In the genomic region with DNA sequence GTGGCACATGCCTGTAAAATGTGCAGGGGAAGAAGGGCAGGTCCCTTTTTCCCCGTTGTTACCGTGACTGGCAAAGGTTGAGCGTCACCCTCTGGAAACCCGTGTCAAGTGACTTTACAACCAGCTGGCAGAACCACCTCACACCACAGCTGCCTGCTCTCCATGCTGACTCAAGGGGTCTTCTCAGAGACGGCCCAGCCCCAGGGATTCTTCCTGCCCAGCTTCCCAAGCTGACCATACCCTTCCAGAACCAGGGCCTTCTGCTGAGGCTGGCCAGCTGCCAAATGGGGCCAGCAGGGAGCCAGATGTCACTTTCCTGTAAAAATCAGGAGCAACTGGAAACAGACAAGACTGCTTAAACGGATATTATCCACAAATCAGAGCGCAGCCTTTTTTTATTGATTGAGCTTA, we compare ENCODE assay signal across 14 cellular contexts. TPM values are rescaled to one million over a fixed set of nuclear protein-coding genes. Genes with fewer than 3 reads are reported as not detected.
A peak's percentile ranks its signal among the peaks of the same experiment; 100 is the strongest.
DNase-seq lines count a peak whose midpoint lies in the region; ATAC-seq, FAIRE-seq and TF ChIP-seq lines count a peak whose summit lies in the region.
"Had no signal": no experiment of that assay in that cellular context is flagged by ENCODE, and none has a peak within 500 bp of the region (broad histone marks: within the 10 kb centered on the region; RNA-seq: fewer than 3 reads in every experiment).

No MANE protein-coding gene starts in this region.

- no peaks in the 10 kb centered on the region for H3K36me3 Mint-ChIP-seq in activated T-cell treated with anti-CD3 and anti-CD28 coated beads, Interleukin-2, amount 50 U/mL, for 24 hours (ENCODE audit: low read depth)

- no peak for ATAC-seq in GM19328 (IDR thresholded peaks at IDR 0.05; ENCODE audit: unreplicated experiment)
- ATAC-seq in omental fat pad (ENCODE audit: low FRiP score): no peak
- ATAC-seq: activated naive CD8-positive, alpha-beta T cell treated with anti-CD3 and anti-CD28 coated beads, Interleukin-2, amount 50 U/mL, for 24 hours had no signal

- H3K36me3 ChIP-seq in endothelial cell of umbilical vein (ENCODE audit: control insufficient read depth in 2 of 2, extremely low read depth in 1 of 2, insufficient read depth in 2 of 2, low read length in 2 of 2) (no peaks in the 10 kb centered on the region), stomach (peaks cover 0 to 5% (median 0%) of the 10 kb centered on the region in 4 donors)
- H3K36me3 ChIP-seq: uterus had no signal

- no peaks in the 10 kb centered on the region for H3K9me1 ChIP-seq in endothelial cell of umbilical vein (replicated peaks; ENCODE audit: control insufficient read depth, extremely low read depth, insufficient read depth, low read length)

- H3K4me2 ChIP-seq in endothelial cell of umbilical vein (ENCODE audit: insufficient read depth, low read length): no peak overlapping the region

- no peak overlapping the region for H3K27ac Mint-ChIP-seq in activated T-cell treated with anti-CD3 and anti-CD28 coated beads, Interleukin-2, amount 50 U/mL, for 24 hours
- H3K27ac Mint-ChIP-seq: activated CD4-positive, alpha-beta memory T cell treated with anti-CD3 and anti-CD28 coated beads, Interleukin-2, amount 10 ng/mL, durations not matched to agents 7 days and 5 days; activated naive CD8-positive, alpha-beta T cell treated with anti-CD3 and anti-CD28 coated beads, Interleukin-2, amount 50 U/mL, for 24 hours had no signal

- H3K9me3 ChIP-seq in endothelial cell of umbilical vein (replicated peaks; ENCODE audit: control insufficient read depth, insufficient read depth, low read length) (no peaks in the 10 kb centered on the region), stomach (no peaks in the 10 kb centered on the region)
- H3K9me3 ChIP-seq: uterus had no signal

- 40 to 55% (median 46%) methylated on average over 7 of the region's 7 CpGs for WGBS in stomach, 5 donors

- H3K4me1 ChIP-seq in endothelial cell of umbilical vein (ENCODE audit: control insufficient read depth, extremely low read depth, insufficient read depth, low read length): no peaks in the 10 kb centered on the region
- peaks cover 2 to 17% (median 11%) of the 10 kb centered on the region in 4 donors for H3K4me1 ChIP-seq in stomach
- H3K4me1 ChIP-seq: uterus had no signal

- no peak overlapping the region for H3K9ac ChIP-seq in endothelial cell of umbilical vein (replicated peaks; ENCODE audit: extremely low read depth, insufficient read depth, low read length)

- no peaks in the 10 kb centered on the region for H3K27me3 Mint-ChIP-seq in activated T-cell treated with anti-CD3 and anti-CD28 coated beads, Interleukin-2, amount 50 U/mL, for 24 hours
- H3K27me3 Mint-ChIP-seq: activated CD4-positive, alpha-beta memory T cell treated with anti-CD3 and anti-CD28 coated beads, Interleukin-2, amount 10 ng/mL, durations not matched to agents 7 days and 5 days; activated naive CD8-positive, alpha-beta T cell treated with anti-CD3 and anti-CD28 coated beads, Interleukin-2, amount 50 U/mL, for 24 hours had no signal

- no peak overlapping the region for H3K4me3 Mint-ChIP-seq in activated T-cell treated with anti-CD3 and anti-CD28 coated beads, Interleukin-2, amount 50 U/mL, for 24 hours
- H3K4me3 Mint-ChIP-seq: activated CD4-positive, alpha-beta memory T cell treated with anti-CD3 and anti-CD28 coated beads, Interleukin-2, amount 10 ng/mL, durations not matched to agents 7 days and 5 days; activated naive CD8-positive, alpha-beta T cell treated with anti-CD3 and anti-CD28 coated beads, Interleukin-2, amount 50 U/mL, for 24 hours had no signal

- POLR2A ChIA-PET in endothelial cell of umbilical vein (lab: Charles Lee): interaction anchor here (0.7 kb wide), 1 partner anchor 40 kb away, joined by 4 read pairs; no protein-coding TSS in a partner anchor

- FAIRE-seq in endothelial cell of umbilical vein (lab: Jason Lieb, UNC): peak; percentile 54
- FAIRE-seq: H1, islet of Langerhans had no signal

- BruUV-seq in endothelial cell of umbilical vein (replicated peaks; lab: Mats Ljungman, UMichigan): no TSS peak

- no peaks in the 10 kb centered on the region for H3K9me3 Mint-ChIP-seq in activated T-cell treated with anti-CD3 and anti-CD28 coated beads, Interleukin-2, amount 50 U/mL, for 24 hours
- H3K9me3 Mint-ChIP-seq: activated CD4-positive, alpha-beta memory T cell treated with anti-CD3 and anti-CD28 coated beads, Interleukin-2, amount 10 ng/mL, durations not matched to agents 7 days and 5 days; activated naive CD8-positive, alpha-beta T cell treated with anti-CD3 and anti-CD28 coated beads, Interleukin-2, amount 50 U/mL, for 24 hours had no signal

- DNase-seq in NCI-H524 (lab: John Stamatoyannopoulos, UW) (peak; percentile 96 to 98), endothelial cell of umbilical vein (ENCODE audit: low read depth, low spot score) (peak; percentile 18), stomach (peak; percentile 62), omental fat pad (ENCODE audit: low spot score) (no peak)
- DNase-seq in activated T-cell treated with anti-CD3 and anti-CD28 coated beads, Interleukin-2, amount 50 U/mL, for 24 hours: no peak
- DNase-seq: activated CD4-positive, alpha-beta memory T cell treated with anti-CD3 and anti-CD28 coated beads, Interleukin-2, amount 10 ng/mL, durations not matched to agents 7 days and 5 days; activated naive CD8-positive, alpha-beta T cell treated with anti-CD3 and anti-CD28 coated beads, Interleukin-2, amount 50 U/mL, for 24 hours; NCI-H1436 treated with DMSO at 0.1 percent for 48 hours; uterus had no signal

- CTCF ChIA-PET in endothelial cell of umbilical vein (lab: Charles Lee): interaction anchor here (0.7 to 1.2 kb wide), 3 partner anchors 24 to 1891 kb away, joined by 3 to 4 read pairs (median 4); no protein-coding TSS in a partner anchor

- TF ChIP-seq RAD21 in Ishikawa (IDR thresholded peaks at IDR 0.05; ENCODE audit: low read depth): no peak

- dilution Hi-C loops in endothelial cell of umbilical vein (cut with MboI; ENCODE audit: extremely low pct_ligation_motif_present, low sequenced_read_pairs): no loop called here

- H4K20me1 ChIP-seq in endothelial cell of umbilical vein (replicated peaks; ENCODE audit: control insufficient read depth, extremely low read depth, insufficient read depth, low read length): no peaks in the 10 kb centered on the region

- H3K27me3 ChIP-seq in endothelial cell of umbilical vein (ENCODE audit: control insufficient read depth in 2 of 2, insufficient read depth in 2 of 2, low read length in 2 of 2) (no peaks in the 10 kb centered on the region), stomach (no peaks in the 10 kb centered on the region)
- H3K27me3 ChIP-seq: uterus had no signal

- H3K4me3 ChIP-seq in endothelial cell of umbilical vein (replicated peaks in 1 of 3; ENCODE audit: insufficient read depth in 1 of 3, low read depth in 1 of 3, low read length in 3 of 3) (no peak overlapping the region), stomach (no peak overlapping the region)
- H3K4me3 ChIP-seq: uterus had no signal

- H3K27ac ChIP-seq in endothelial cell of umbilical vein (ENCODE audit: insufficient read depth, low read depth, low read length) (no peak overlapping the region), stomach (peak overlapping the region in 4 of 5 donors; percentile 56 to 66 (median 60))
- H3K27ac ChIP-seq: epithelial cell of prostate, uterus had no signal

- TF ChIP-seq POLR2A in endothelial cell of umbilical vein (IDR thresholded peaks at IDR 0.05; ENCODE audit: low read depth, low read length) (no peak), stomach (IDR thresholded peaks at IDR 0.05) (no peak)

- no peak for TF ChIP-seq CTCF in endothelial cell of umbilical vein (IDR thresholded peaks at IDR 0.05; ENCODE audit: extremely low read depth in 1 of 2, insufficient read depth in 1 of 2, low read depth in 1 of 2, low read length in 2 of 2)
- TF ChIP-seq CTCF in stomach (IDR thresholded peaks at IDR 0.05): no peak
- TF ChIP-seq CTCF in omental fat pad (IDR thresholded peaks at IDR 0.05): no peak

- no peak overlapping the region for H2AFZ ChIP-seq in endothelial cell of umbilical vein (ENCODE audit: low read depth, low read length)

- no peak for TF ChIP-seq EP300 in Ishikawa (IDR thresholded peaks at IDR 0.05; ENCODE audit: borderline replicate concordance)
- no peak for TF ChIP-seq EP300 in stomach (IDR thresholded peaks at IDR 0.05)

- H3K4me1 Mint-ChIP-seq in activated T-cell treated with anti-CD3 and anti-CD28 coated beads, Interleukin-2, amount 50 U/mL, for 24 hours (ENCODE audit: low read depth): peaks cover 14% of the 10 kb centered on the region

- intact Hi-C loops in endothelial cell of umbilical vein (cut with micrococcal nuclease): no loop called here
- intact Hi-C loops in stomach (cut with DNase I; ENCODE audit: low total_unique reads): no loop called here

- H3K79me2 ChIP-seq in endothelial cell of umbilical vein (ENCODE audit: control insufficient read depth, insufficient read depth, low read length): no peaks in the 10 kb centered on the region

TF ChIP-seq in Ishikawa, 13 proteins besides CTCF, POLR2A, EP300 and RAD21 (continues in another document):
- TF ChIP-seq NFIC (IDR thresholded peaks at IDR 0.05): peak; percentile 65

TF ChIP-seq in endothelial cell of umbilical vein, 7 proteins besides CTCF, POLR2A, EP300 and RAD21 (continues in another document):
- no peak for TF ChIP-seq MYC (IDR thresholded peaks at IDR 0.05; ENCODE audit: low read depth, low read length)

RNA-seq across cellular contexts. Expression of gene PC, which starts 6.3 kb away (rescaled TPM):
- total RNA-seq in endothelial cell of umbilical vein: 15.6 and 17.5 TPM in 2 replicates
- 5.5 and 5.8 TPM in 2 replicates for polyA plus RNA-seq in endothelial cell of umbilical vein
- polyA plus RNA-seq in endothelial cell of umbilical vein (2011; cell fraction: cytosol; rRNA removed): 3.9 and 4.1 TPM in 2 replicates
- polyA plus RNA-seq in endothelial cell of umbilical vein (2011; cell fraction: nucleus; rRNA removed): 10.9 and 13.8 TPM in 2 replicates
- polyA plus RNA-seq in endothelial cell of umbilical vein (2012): 5.4 and 10.6 TPM in 2 replicates
- 4.7 and 5.9 TPM in 2 replicates for polyA minus RNA-seq in endothelial cell of umbilical vein
- 50.3 TPM for polyA minus RNA-seq in endothelial cell of umbilical vein (2011; cell fraction: cytosol; rRNA and poly(A)+ RNA removed)
- 5.0 and 5.5 TPM in 2 replicates for polyA minus RNA-seq in endothelial cell of umbilical vein (2011; cell fraction: nucleus; rRNA and poly(A)+ RNA removed)
- total RNA-seq in stomach: 10 to 100 TPM in 2 of 5 donors, 1 to 10 TPM in 2, under 1 TPM in 1; 0.58 to 86.0 (median 8.9) TPM
- 10 to 100 TPM; 20.2 to 25.3 (median 25.2) TPM for polyA plus RNA-seq in stomach
- total RNA-seq in omental fat pad: 100 to 1,000 TPM in 3 of 4 donors, 10 to 100 TPM in 1; 91.0 to 240 (median 134) TPM

RNA-seq across cellular contexts. Expression of gene C11orf86, which starts 23.2 kb away (rescaled TPM):
- total RNA-seq in endothelial cell of umbilical vein: not detected in 2 replicates
- polyA plus RNA-seq in endothelial cell of umbilical vein: not detected in 2 replicates
- not detected in 2 replicates for polyA plus RNA-seq in endothelial cell of umbilical vein (2011; cell fraction: cytosol; rRNA removed)
- not detected in 2 replicates for polyA plus RNA-seq in endothelial cell of umbilical vein (2011; cell fraction: nucleus; rRNA removed)
- polyA plus RNA-seq in endothelial cell of umbilical vein (2012): not detected in 2 replicates
- polyA minus RNA-seq in endothelial cell of umbilical vein: not detected in 2 replicates
- polyA minus RNA-seq in endothelial cell of umbilical vein (2011; cell fraction: cytosol; rRNA and poly(A)+ RNA removed): 14.4 TPM
- 0.38 TPM in 1 of 2 replicates, not detected in the other for polyA minus RNA-seq in endothelial cell of umbilical vein (2011; cell fraction: nucleus; rRNA and poly(A)+ RNA removed)
- under 1 TPM in 1 of 5 donors, not detected in 4; 0.37 TPM for total RNA-seq in stomach
- 1 to 10 TPM in 2 of 3 donors, not detected in 1; 1.1 to 2.9 TPM for polyA plus RNA-seq in stomach
- total RNA-seq in omental fat pad: not detected
- total RNA-seq: activated CD4-positive, alpha-beta memory T cell treated with anti-CD3 and anti-CD28 coated beads, Interleukin-2, amount 10 ng/mL, durations not matched to agents 7 days and 5 days; uterus had no signal

Comparison
In these comparisons a context has a peak if more than half of its experiments do, and no peak if none do; other contexts are left out.
1. DNase-seq: peak in NCI-H524 (2 of 2), endothelial cell of umbilical vein (single experiment) and stomach (single experiment); none in activated T-cell treated with anti-CD3 and anti-CD28 coated beads, Interleukin-2, amount 50 U/mL, for 24 hours (single experiment) and omental fat pad (single experiment).